In the genomic region with DNA sequence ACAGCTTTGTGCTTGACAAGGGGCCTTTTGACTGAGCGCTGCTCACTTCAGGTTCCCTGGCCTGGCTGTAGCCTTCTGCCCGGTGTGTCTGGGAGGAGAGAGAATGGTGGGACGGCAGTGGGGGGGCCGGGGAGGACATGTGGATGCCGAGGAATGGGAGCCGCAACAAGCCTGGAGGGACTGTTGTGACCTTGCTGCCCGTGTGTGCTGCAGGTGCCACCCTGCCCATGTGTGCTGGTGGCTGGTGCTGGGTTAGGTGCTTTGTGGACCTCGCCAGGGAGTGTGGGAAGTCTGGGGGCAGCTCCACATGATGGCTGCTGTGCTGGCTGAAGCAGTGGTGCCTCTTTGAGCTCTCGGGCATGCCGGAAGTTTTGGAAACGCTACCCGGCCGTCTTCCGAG, we compare ENCODE assay signal across 25 cellular contexts.
DNase-seq lines count a peak whose midpoint lies in the region; ATAC-seq and TF ChIP-seq lines count a peak whose summit lies in the region.
"Had no signal": no experiment of that assay in that cellular context is flagged by ENCODE, and none has a peak within 500 bp of the region (broad histone marks: within the 10 kb centered on the region; RNA-seq: fewer than 3 reads in every experiment).

No MANE protein-coding gene starts in this region.

- no peak overlapping the region for H3K23ac ChIP-seq in mesenchymal stem cell (ENCODE audit: low read length in 2 of 2)

- H4K91ac ChIP-seq in mesenchymal stem cell (ENCODE audit: low read length): peak overlapping the region; percentile 61

- no peak for DNase-seq in activated T-cell treated with anti-CD3 and anti-CD28 coated beads, Interleukin-2, amount 50 U/mL, for 24 hours
- DNase-seq in activated T-cell treated with anti-CD3 and anti-CD28 coated beads, Interleukin-2, amount 50 U/mL, for 1 hour: no peak
- no peak for DNase-seq in WTC11 (ENCODE audit: low spot score)
- no peak for DNase-seq in mesenchymal stem cell
- no peak for DNase-seq in stimulated activated effector memory CD8-positive, alpha-beta T cell treated with anti-CD3 and anti-CD28 coated beads, Interleukin-12 subunit alpha, Interleukin-12 subunit beta, amount 100 ng/mL, for 72 hours (ENCODE audit: low spot score in 2 of 2)
- no peak for DNase-seq in mesothelial cell of epicardium (ENCODE audit: low spot score in 2 of 2, unreplicated experiment in 2 of 2)
- DNase-seq in NCI-H1694 treated with DMSO at 0.1 percent for 48 hours (lab: John Stamatoyannopoulos, UW): no peak
- DNase-seq: activated naive CD4-positive, alpha-beta T cell; activated T-cell treated with anti-CD3 and anti-CD28 coated beads for 4 hours; amygdala; colonic mucosa; esophagus squamous epithelium; GM23248; hippocampal formation; NCI-H1092 treated with DMSO at 0.1 percent for 48 hours; NCI-H1930; NCI-H748 treated with DMSO at 0.1 percent for 48 hours; nucleus accumbens; stimulated activated CD4-positive, alpha-beta T cell treated with anti-CD3 and anti-CD28 coated beads, Interleukin-4, amount 100 ng/mL, for 24 hours; stimulated activated naive CD8-positive, alpha-beta T cell treated with anti-CD3 and anti-CD28 coated beads, Interleukin-15, amount 100 ng/mL, for 72 hours had no signal

- WGBS in mesenchymal stem cell: 90% methylated on average over 14 of the region's 14 CpGs

- H2BK15ac ChIP-seq in mesenchymal stem cell (ENCODE audit: low read depth, poor library complexity, severe bottlenecking): no peak overlapping the region

- peak overlapping the region in 1 of 2 experiments; percentile 26 for H3K4ac ChIP-seq in mesenchymal stem cell (ENCODE audit: low read depth in 1 of 2, low read length in 2 of 2)

- peak overlapping the region; percentile 65 for H2AK5ac ChIP-seq in mesenchymal stem cell (ENCODE audit: low read length, severe bottlenecking)

- no peaks in the 10 kb centered on the region for H3K27me3 ChIP-seq in mesenchymal stem cell (ENCODE audit: control insufficient read depth in 1 of 2, insufficient read depth in 1 of 2, low read length in 2 of 2)
- H3K27me3 ChIP-seq: breast epithelium, colonic mucosa, esophagus squamous epithelium, gastroesophageal sphincter, tibial nerve had no signal

- H2BK12ac ChIP-seq in mesenchymal stem cell (ENCODE audit: low read length in 2 of 2): peak overlapping the region in 1 of 2 experiments; percentile 66

- CTCF ChIA-PET in WTC11 (lab: Charles Lee): no interaction called here

- H2BK5ac ChIP-seq in mesenchymal stem cell (ENCODE audit: low read depth, low read length, poor library complexity, severe bottlenecking): no peak overlapping the region

- H3K4me1 Mint-ChIP-seq in activated T-cell treated with anti-CD3 and anti-CD28 coated beads, Interleukin-2, amount 50 U/mL, for 24 hours (ENCODE audit: low read depth): peaks cover 65% of the 10 kb centered on the region
- H3K4me1 Mint-ChIP-seq in WTC11 (peaks cover 14% of the 10 kb centered on the region), mesothelial cell of epicardium (peaks cover 16% of the 10 kb centered on the region)
- H3K4me1 Mint-ChIP-seq in stimulated activated effector memory CD8-positive, alpha-beta T cell treated with anti-CD3 and anti-CD28 coated beads, Interleukin-12 subunit alpha, Interleukin-12 subunit beta, amount 100 ng/mL, for 72 hours: peaks cover 56% of the 10 kb centered on the region

- H3K4me2 ChIP-seq in mesenchymal stem cell (ENCODE audit: low read length, poor library complexity, severe bottlenecking): no peak overlapping the region

- no peaks in the 10 kb centered on the region for H3K79me1 ChIP-seq in mesenchymal stem cell (replicated peaks; ENCODE audit: low read length, poor library complexity, severe bottlenecking)

- ATAC-seq in WTC11 (no peak), GM21529 (IDR thresholded peaks at IDR 0.05; ENCODE audit: unreplicated experiment) (no peak)
- no peak for ATAC-seq in stimulated activated effector memory CD8-positive, alpha-beta T cell treated with anti-CD3 and anti-CD28 coated beads, Interleukin-12 subunit alpha, Interleukin-12 subunit beta, amount 100 ng/mL, for 72 hours
- ATAC-seq: gastroesophageal sphincter; stimulated activated naive CD8-positive, alpha-beta T cell treated with anti-CD3 and anti-CD28 coated beads, Interleukin-15, amount 100 ng/mL, for 72 hours had no signal

- H2BK120ac ChIP-seq in mesenchymal stem cell (ENCODE audit: low read depth, low read length): no peak overlapping the region

- peaks cover 81% of the 10 kb centered on the region for H3K36me3 Mint-ChIP-seq in activated T-cell treated with anti-CD3 and anti-CD28 coated beads, Interleukin-2, amount 50 U/mL, for 24 hours (ENCODE audit: low read depth)
- H3K36me3 Mint-ChIP-seq in WTC11 (no peaks in the 10 kb centered on the region), mesothelial cell of epicardium (no peaks in the 10 kb centered on the region)
- H3K36me3 Mint-ChIP-seq in stimulated activated effector memory CD8-positive, alpha-beta T cell treated with anti-CD3 and anti-CD28 coated beads, Interleukin-12 subunit alpha, Interleukin-12 subunit beta, amount 100 ng/mL, for 72 hours: peaks cover 96% of the 10 kb centered on the region

- peaks cover 7% of the 10 kb centered on the region for H3K4me1 ChIP-seq in mesenchymal stem cell (ENCODE audit: control insufficient read depth, insufficient read depth, low read depth, low read length)
- H3K4me1 ChIP-seq: breast epithelium, colonic mucosa had no signal

- no peak overlapping the region for H2AFZ ChIP-seq in mesenchymal stem cell (ENCODE audit: low read depth, low read length)
- H2AFZ ChIP-seq: GM23248 had no signal

- peak overlapping the region in 1 of 2 experiments; percentile 66 for H3K14ac ChIP-seq in mesenchymal stem cell (ENCODE audit: low read length in 2 of 2)

- H3K4me3 Mint-ChIP-seq in activated T-cell treated with anti-CD3 and anti-CD28 coated beads, Interleukin-2, amount 50 U/mL, for 24 hours: no peak overlapping the region
- H3K4me3 Mint-ChIP-seq in WTC11 (no peak overlapping the region), mesothelial cell of epicardium (no peak overlapping the region)
- H3K4me3 Mint-ChIP-seq in stimulated activated effector memory CD8-positive, alpha-beta T cell treated with anti-CD3 and anti-CD28 coated beads, Interleukin-12 subunit alpha, Interleukin-12 subunit beta, amount 100 ng/mL, for 72 hours: peak overlapping the region; percentile 56

- no peak overlapping the region for H3K18ac ChIP-seq in mesenchymal stem cell (ENCODE audit: low read depth in 1 of 2, low read length in 2 of 2)

- POLR2A ChIA-PET in WTC11 (lab: Charles Lee): no interaction called here

- H3K9ac ChIP-seq in mesenchymal stem cell (ENCODE audit: low read length): peak overlapping the region; percentile 83
- H3K9ac ChIP-seq: GM23248 had no signal

- no peaks in the 10 kb centered on the region for H3K27me3 Mint-ChIP-seq in activated T-cell treated with anti-CD3 and anti-CD28 coated beads, Interleukin-2, amount 50 U/mL, for 24 hours
- H3K27me3 Mint-ChIP-seq in WTC11 (ENCODE audit: low read depth) (no peaks in the 10 kb centered on the region; the same call in none of the 2 replicates), mesothelial cell of epicardium (ENCODE audit: low read depth) (peaks cover 1% of the 10 kb centered on the region)
- H3K27me3 Mint-ChIP-seq: stimulated activated naive CD8-positive, alpha-beta T cell treated with anti-CD3 and anti-CD28 coated beads, Interleukin-15, amount 100 ng/mL, for 72 hours had no signal

- H4K8ac ChIP-seq in mesenchymal stem cell (ENCODE audit: low read length): no peak overlapping the region

- TF ChIP-seq CTCF in WTC11 (IDR thresholded peaks at IDR 0.05) (no peak), mesothelial cell of epicardium (IDR thresholded peaks at IDR 0.05; ENCODE audit: unreplicated experiment) (no peak)

- no peaks in the 10 kb centered on the region for H3K9me3 ChIP-seq in mesenchymal stem cell (ENCODE audit: control insufficient read depth, low read length)
- H3K9me3 ChIP-seq: breast epithelium, colonic mucosa, esophagus squamous epithelium, gastroesophageal sphincter, tibial nerve had no signal

- no peak overlapping the region for H3K27ac ChIP-seq in mesenchymal stem cell (ENCODE audit: low read length, poor library complexity, severe bottlenecking)
- H3K27ac ChIP-seq: colonic mucosa, GM23248 had no signal

- peak overlapping the region; percentile 94 for H3K27ac Mint-ChIP-seq in activated T-cell treated with anti-CD3 and anti-CD28 coated beads, Interleukin-2, amount 50 U/mL, for 24 hours
- H3K27ac Mint-ChIP-seq in WTC11 (peak overlapping the region; percentile 45), mesothelial cell of epicardium (no peak overlapping the region)
- peak overlapping the region; percentile 88 for H3K27ac Mint-ChIP-seq in stimulated activated effector memory CD8-positive, alpha-beta T cell treated with anti-CD3 and anti-CD28 coated beads, Interleukin-12 subunit alpha, Interleukin-12 subunit beta, amount 100 ng/mL, for 72 hours

- no peaks in the 10 kb centered on the region for H3K9me3 Mint-ChIP-seq in activated T-cell treated with anti-CD3 and anti-CD28 coated beads, Interleukin-2, amount 50 U/mL, for 24 hours
- H3K9me3 Mint-ChIP-seq in WTC11 (no peaks in the 10 kb centered on the region), mesothelial cell of epicardium (no peaks in the 10 kb centered on the region)
- no peaks in the 10 kb centered on the region for H3K9me3 Mint-ChIP-seq in stimulated activated effector memory CD8-positive, alpha-beta T cell treated with anti-CD3 and anti-CD28 coated beads, Interleukin-12 subunit alpha, Interleukin-12 subunit beta, amount 100 ng/mL, for 72 hours
- H3K9me3 Mint-ChIP-seq: stimulated activated naive CD8-positive, alpha-beta T cell treated with anti-CD3 and anti-CD28 coated beads, Interleukin-15, amount 100 ng/mL, for 72 hours had no signal

- no peak overlapping the region for H3K4me3 ChIP-seq in mesenchymal stem cell (ENCODE audit: insufficient read depth in 1 of 2, low read depth in 1 of 2, low read length in 2 of 2)
- H3K4me3 ChIP-seq: colonic mucosa, esophagus squamous epithelium, gastroesophageal sphincter, GM23248, lung, tibial nerve had no signal

- H3K36me3 ChIP-seq in mesenchymal stem cell (ENCODE audit: control insufficient read depth in 1 of 2, insufficient read depth in 2 of 2, low read depth in 1 of 2, low read length in 2 of 2): peaks cover 0 to 5% of the 10 kb centered on the region in 2 experiments
- H3K36me3 ChIP-seq: breast epithelium, colonic mucosa, esophagus squamous epithelium had no signal

TF ChIP-seq in WTC11, 78 proteins besides CTCF, POLR2A, EP300 and RAD21 (continues in another document):
- TF ChIP-seq SMAD4 (CRISPR knock-in tag; IDR thresholded peaks at IDR 0.05) (no peak), RELA (CRISPR knock-in tag; IDR thresholded peaks at IDR 0.05; ENCODE audit: borderline replicate concordance) (no peak)
